18 cellular contexts compared by ENCODE assay signal in the genomic region with DNA sequence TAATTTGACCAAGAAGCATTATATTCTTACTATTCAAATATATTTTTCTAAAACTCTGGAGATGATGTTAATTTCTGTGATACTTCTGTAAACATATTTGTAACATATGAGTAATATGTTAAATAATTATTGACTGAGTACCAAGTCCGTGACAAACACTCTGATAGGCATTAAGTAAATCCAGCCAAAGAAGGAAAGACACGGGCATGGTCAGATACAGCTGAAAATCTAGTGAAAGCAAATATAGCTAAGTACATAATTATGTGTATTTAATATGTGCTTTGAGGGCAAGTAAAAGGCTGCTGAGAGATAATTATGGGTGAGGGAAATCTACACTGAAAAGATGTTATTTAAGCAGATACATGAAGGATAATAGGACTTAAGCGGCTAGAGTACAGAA.
A peak's percentile ranks its signal among the peaks of the same experiment; 100 is the strongest.
DNase-seq lines count a peak whose midpoint lies in the region; ATAC-seq and TF ChIP-seq lines count a peak whose summit lies in the region.
"Had no signal": no experiment of that assay in that cellular context is flagged by ENCODE, and none has a peak within 500 bp of the region (broad histone marks: within the 10 kb centered on the region; RNA-seq: fewer than 3 reads in every experiment).

No MANE protein-coding gene starts in this region.

- no peak overlapping the region for H3K4me3 ChIP-seq in LNCaP clone FGC (ENCODE audit: low read depth, low read length)
- H3K4me3 ChIP-seq: A549, SK-N-MC had no signal

- no peaks in the 10 kb centered on the region for H3K9me3 ChIP-seq in T-helper 17 cell (ENCODE audit: control insufficient read depth, low read length, poor library complexity, severe bottlenecking)
- H3K9me3 ChIP-seq: A549, Caco-2 had no signal

- H3K27me3 Mint-ChIP-seq in T-helper 17 cell, result no peaks in the 10 kb centered on the region

- ATAC-seq in GM21723 (IDR thresholded peaks at IDR 0.05; ENCODE audit: unreplicated experiment) (no peak), T-helper 17 cell (no peak)
- ATAC-seq: A549 had no signal

- H3K4me3 Mint-ChIP-seq in T-helper 17 cell, result no peak overlapping the region
- H3K4me3 Mint-ChIP-seq: CD14-positive monocyte; HFFc6; T-helper 1 cell treated with Interleukin-12 subunit alpha and Interleukin-12 subunit beta and Interleukin-4 antibody, amounts not matched to agents 30 μg/mL and 1 μg/mL, for 36 hours had no signal

- TF ChIP-seq CTCF in LNCaP clone FGC (IDR thresholded peaks at IDR 0.05; ENCODE audit: control insufficient read depth, extremely low read depth, insufficient read depth), result no peak

- H3K36me3 Mint-ChIP-seq in T-helper 17 cell (ENCODE audit: low read depth), result no peaks in the 10 kb centered on the region
- H3K36me3 Mint-ChIP-seq: CD14-positive monocyte had no signal

- no peak overlapping the region for H3K27ac Mint-ChIP-seq in T-helper 17 cell
- H3K27ac Mint-ChIP-seq: CD14-positive monocyte; HFFc6; T-helper 1 cell treated with Interleukin-12 subunit alpha and Interleukin-12 subunit beta and Interleukin-4 antibody, amounts not matched to agents 30 μg/mL and 1 μg/mL, for 36 hours had no signal

- DNase-seq in COR-L47 (lab: John Stamatoyannopoulos, UW), result peak; percentile 78
- peak; percentile 35 for DNase-seq in LNCaP clone FGC (ENCODE audit: low read depth)
- DNase-seq in NCI-H146 treated with DMSO at 0.1 percent for 48 hours (lab: John Stamatoyannopoulos, UW; ENCODE audit: unreplicated experiment), result peak; percentile 79
- peak; percentile 85 for DNase-seq in NCI-H748 (lab: John Stamatoyannopoulos, UW; ENCODE audit: unreplicated experiment)
- DNase-seq in T-helper 17 cell, result no peak
- no peak for DNase-seq in AG08395 (ENCODE audit: low spot score)
- no peak for DNase-seq in mucosa of gallbladder (ENCODE audit: low spot score)
- DNase-seq: Caco-2, HFFc6, KBM-7, NCI-H1694, NCI-H446, OCI-M1 had no signal

- no peaks in the 10 kb centered on the region for H3K4me1 Mint-ChIP-seq in T-helper 17 cell
- H3K4me1 Mint-ChIP-seq: CD14-positive monocyte had no signal

Comparison
In these comparisons a context has a peak if more than half of its experiments do, and no peak if none do; other contexts are left out.
1. DNase-seq: peak in COR-L47 (single experiment), LNCaP clone FGC (single experiment), NCI-H146 treated with DMSO at 0.1 percent for 48 hours (single experiment) and NCI-H748 (single experiment); none in T-helper 17 cell (0 of 3), AG08395 (single experiment) and mucosa of gallbladder (single experiment).